Comparison of ENCODE assay signal across 18 cellular contexts in the genomic region with DNA sequence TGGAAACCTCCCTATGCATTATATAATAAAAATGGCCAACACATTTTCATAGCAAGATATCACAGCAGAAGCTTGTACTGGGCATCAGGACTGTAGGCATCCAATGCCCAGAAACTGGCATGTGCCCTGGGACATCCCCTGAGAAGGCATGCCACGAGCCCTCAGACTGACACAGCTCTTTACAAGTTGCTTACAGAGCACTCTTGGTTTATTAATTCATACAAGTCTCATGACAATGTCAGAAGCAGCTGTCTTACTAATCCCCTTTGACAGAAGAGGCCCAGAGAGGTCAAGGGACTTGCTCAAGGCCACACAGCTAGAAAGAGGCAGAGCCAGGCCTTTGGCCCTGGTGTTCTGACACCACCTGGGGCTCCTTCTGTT. TPM values are rescaled to one million over a fixed set of nuclear protein-coding genes. Genes with fewer than 3 reads are reported as not detected.
DNase-seq lines count a peak whose midpoint lies in the region; ATAC-seq and TF ChIP-seq lines count a peak whose summit lies in the region.
"Had no signal": no experiment of that assay in that cellular context is flagged by ENCODE, and none has a peak within 500 bp of the region (broad histone marks: within the 10 kb centered on the region; RNA-seq: fewer than 3 reads in every experiment).

No MANE protein-coding gene starts in this region.

- TF ChIP-seq CTCF in brain microvascular endothelial cell (IDR thresholded peaks at IDR 0.05; ENCODE audit: low read depth, low read length, missing control alignments) (no peak), lung (IDR thresholded peaks at IDR 0.05; ENCODE audit: control extremely low read depth, extremely low read depth) (no peak)

- no peak overlapping the region for H3K4me3 ChIP-seq in brain microvascular endothelial cell (ENCODE audit: low read depth, low read length)
- no peak overlapping the region for H3K4me3 ChIP-seq in lung

- no peak for ATAC-seq in lung (ENCODE audit: insufficient read depth, low FRiP score)
- ATAC-seq in stimulated activated effector memory CD8-positive, alpha-beta T cell treated with anti-CD3 and anti-CD28 coated beads, Interleukin-12 subunit alpha, Interleukin-12 subunit beta, amount 100 ng/mL, for 72 hours = peak; percentile 18
- ATAC-seq in HG02763 (IDR thresholded peaks at IDR 0.05; ENCODE audit: unreplicated experiment) = no peak
- no peak for ATAC-seq in HG02642 (IDR thresholded peaks at IDR 0.05; ENCODE audit: poor library complexity, unreplicated experiment)
- no peak for ATAC-seq in HG03520 (IDR thresholded peaks at IDR 0.05; ENCODE audit: unreplicated experiment)
- ATAC-seq: activated T-helper 17 cell treated with anti-CD3 and anti-CD28 coated beads, Interleukin-2, amount 50 U/mL, for 72 hours; effector memory CD8-positive, alpha-beta T cell had no signal

- H3K27ac ChIP-seq in brain microvascular endothelial cell (peak overlapping the region; percentile 46), lung (ENCODE audit: low read depth in 1 of 2, low read length in 1 of 2) (peak overlapping the region; percentile 24 to 54)
- H3K27ac ChIP-seq: parathyroid adenoma, WERI-Rb-1 had no signal

- in situ Hi-C loops in brain microvascular endothelial cell (cut with HindIII; ENCODE audit: low pct_ligation_motif_present, low sequenced_read_pairs) = no loop called here

- no peaks in the 10 kb centered on the region for H3K36me3 ChIP-seq in brain microvascular endothelial cell (replicated peaks)
- no peaks in the 10 kb centered on the region for H3K36me3 ChIP-seq in lung (ENCODE audit: control insufficient read depth in 2 of 2, insufficient read depth in 2 of 2, low read length in 2 of 2)
- H3K36me3 ChIP-seq: WERI-Rb-1 had no signal

- H3K9me3 Mint-ChIP-seq in stimulated activated effector memory CD8-positive, alpha-beta T cell treated with anti-CD3 and anti-CD28 coated beads, Interleukin-12 subunit alpha, Interleukin-12 subunit beta, amount 100 ng/mL, for 72 hours = no peaks in the 10 kb centered on the region
- H3K9me3 Mint-ChIP-seq: activated T-helper 17 cell treated with anti-CD3 and anti-CD28 coated beads, Interleukin-2, amount 50 U/mL, for 72 hours; effector memory CD8-positive, alpha-beta T cell had no signal

- peaks cover 30 to 50% of the 10 kb centered on the region in 2 donors for H3K4me1 ChIP-seq in lung (ENCODE audit: control insufficient read depth in 2 of 2, insufficient read depth in 2 of 2, low read length in 2 of 2)

- DNase-seq in HCEC 1CT (peak; percentile 34), brain microvascular endothelial cell (no peak), lung (ENCODE audit: low spot score) (no peak), DMS79 (lab: John Stamatoyannopoulos, UW) (no peak)
- DNase-seq in stimulated activated effector memory CD8-positive, alpha-beta T cell treated with anti-CD3 and anti-CD28 coated beads, Interleukin-12 subunit alpha, Interleukin-12 subunit beta, amount 100 ng/mL, for 72 hours (ENCODE audit: low spot score in 2 of 2) = no peak
- DNase-seq: DMS153; effector memory CD8-positive, alpha-beta T cell; foreskin fibroblast; NCI-H2029; NCI-H526 treated with DMSO at 0.1 percent for 48 hours; WERI-Rb-1 had no signal

- H3K27me3 ChIP-seq in brain microvascular endothelial cell (replicated peaks) (no peaks in the 10 kb centered on the region), lung (ENCODE audit: control insufficient read depth, insufficient read depth) (no peaks in the 10 kb centered on the region)

- no peaks in the 10 kb centered on the region for H3K4me1 Mint-ChIP-seq in stimulated activated effector memory CD8-positive, alpha-beta T cell treated with anti-CD3 and anti-CD28 coated beads, Interleukin-12 subunit alpha, Interleukin-12 subunit beta, amount 100 ng/mL, for 72 hours
- H3K4me1 Mint-ChIP-seq: activated T-helper 17 cell treated with anti-CD3 and anti-CD28 coated beads, Interleukin-2, amount 50 U/mL, for 72 hours had no signal

- no peaks in the 10 kb centered on the region for H3K9me3 ChIP-seq in lung (ENCODE audit: control insufficient read depth in 2 of 2, insufficient read depth in 1 of 2, low read length in 1 of 2)

- no peak overlapping the region for H3K27ac Mint-ChIP-seq in stimulated activated effector memory CD8-positive, alpha-beta T cell treated with anti-CD3 and anti-CD28 coated beads, Interleukin-12 subunit alpha, Interleukin-12 subunit beta, amount 100 ng/mL, for 72 hours
- H3K27ac Mint-ChIP-seq: activated T-helper 17 cell treated with anti-CD3 and anti-CD28 coated beads, Interleukin-2, amount 50 U/mL, for 72 hours; effector memory CD8-positive, alpha-beta T cell had no signal

- H3K4me3 Mint-ChIP-seq in stimulated activated effector memory CD8-positive, alpha-beta T cell treated with anti-CD3 and anti-CD28 coated beads, Interleukin-12 subunit alpha, Interleukin-12 subunit beta, amount 100 ng/mL, for 72 hours = no peak overlapping the region
- H3K4me3 Mint-ChIP-seq: activated T-helper 17 cell treated with anti-CD3 and anti-CD28 coated beads, Interleukin-2, amount 50 U/mL, for 72 hours; effector memory CD8-positive, alpha-beta T cell had no signal

- no peaks in the 10 kb centered on the region for H3K36me3 Mint-ChIP-seq in stimulated activated effector memory CD8-positive, alpha-beta T cell treated with anti-CD3 and anti-CD28 coated beads, Interleukin-12 subunit alpha, Interleukin-12 subunit beta, amount 100 ng/mL, for 72 hours

- 47 to 80% methylated on average over 1 of the region's 1 CpG for WGBS in lung, 2 donors

RNA-seq across cellular contexts. Expression of gene CCL2, which starts 5.6 kb away (rescaled TPM):
- 10 to 100 TPM; 80.8 to 93.5 TPM for total RNA-seq in lung
- polyA plus RNA-seq in lung = 1,000 to 10,000 TPM in 1 of 2 donors, 100 to 1,000 TPM in 1; 226 to 1,172 TPM
- total RNA-seq: activated T-helper 17 cell treated with anti-CD3 and anti-CD28 coated beads, Interleukin-2, amount 50 U/mL, for 72 hours had no signal

RNA-seq across cellular contexts. Expression of gene CCL7, which starts 20.5 kb away (rescaled TPM):
- total RNA-seq in lung = 1 to 10 TPM in 1 of 2 donors, not detected in 1; 1.0 TPM
- 10 to 100 TPM in 1 of 2 donors, 1 to 10 TPM in 1; 1.0 to 44.9 TPM for polyA plus RNA-seq in lung
- total RNA-seq: activated T-helper 17 cell treated with anti-CD3 and anti-CD28 coated beads, Interleukin-2, amount 50 U/mL, for 72 hours; urinary bladder had no signal

RNA-seq across cellular contexts. Expression of gene CCL11, which starts 36.1 kb away (rescaled TPM):
- under 1 TPM; 0.18 to 0.80 TPM for total RNA-seq in lung
- 1 to 10 TPM in 1 of 2 donors, under 1 TPM in 1; 0.39 to 3.6 TPM for polyA plus RNA-seq in lung
- total RNA-seq: activated T-helper 17 cell treated with anti-CD3 and anti-CD28 coated beads, Interleukin-2, amount 50 U/mL, for 72 hours; M059J had no signal
